In genomic region chr19:42191855-42192254, GRCh38 we compare ENCODE assay signal across 9 cellular contexts.
DNase-seq lines count a peak whose midpoint lies in the region; ATAC-seq and TF ChIP-seq lines count a peak whose summit lies in the region.
"Had no signal": no experiment of that assay in that cellular context is flagged by ENCODE, and none has a peak within 500 bp of the region (broad histone marks: within the 10 kb centered on the region; RNA-seq: fewer than 3 reads in every experiment).

No MANE protein-coding gene starts in this region.

- ATAC-seq in activated CD4-positive, CD25-positive, alpha-beta regulatory T cell treated with anti-CD3 and anti-CD28 coated beads, Interleukin-2, amount 50 U/mL, for 24 hours: peak; percentile 64 to 76
- ATAC-seq in HG02623 (IDR thresholded peaks at IDR 0.05; ENCODE audit: unreplicated experiment): no peak

- DNase-seq in activated CD4-positive, CD25-positive, alpha-beta regulatory T cell treated with anti-CD3 and anti-CD28 coated beads, Interleukin-2, amount 50 U/mL, for 72 hours: no peak
- DNase-seq in NCI-H2107 (lab: John Stamatoyannopoulos, UW) (peak; percentile 58), cardiac fibroblast (ENCODE audit: low read depth in 2 of 2) (peak; percentile 34 to 71), NCI-H2227 (lab: John Stamatoyannopoulos, UW; ENCODE audit: unreplicated experiment) (no peak), amniotic stem cell (lab: John Stamatoyannopoulos, UW) (no peak)
- DNase-seq in stimulated activated CD8-positive, alpha-beta memory T cell treated with anti-CD3 and anti-CD28 coated beads, Interleukin-4, amount 100 ng/mL, for 48 hours: peak; percentile 56
- DNase-seq: left ventricle myocardium inferior had no signal

- no peak for TF ChIP-seq CTCF in cardiac fibroblast (IDR thresholded peaks at IDR 0.05; ENCODE audit: low read depth, low read length)

- no peak overlapping the region for H3K4me3 ChIP-seq in cardiac fibroblast (replicated peaks in 1 of 2; ENCODE audit: low read depth in 2 of 2, low read length in 2 of 2)
- H3K4me3 ChIP-seq: left ventricle myocardium inferior had no signal

Comparison
In these comparisons a context has a peak if more than half of its experiments do, and no peak if none do; other contexts are left out.
1. DNase-seq: peak in NCI-H2107 (single experiment), cardiac fibroblast (2 of 2) and stimulated activated CD8-positive, alpha-beta memory T cell treated with anti-CD3 and anti-CD28 coated beads, Interleukin-4, amount 100 ng/mL, for 48 hours (single experiment); none in activated CD4-positive, CD25-positive, alpha-beta regulatory T cell treated with anti-CD3 and anti-CD28 coated beads, Interleukin-2, amount 50 U/mL, for 72 hours (single experiment), NCI-H2227 (single experiment) and amniotic stem cell (single experiment).